In genomic region chr3:169350228-169350627, GRCh38 we compare ENCODE assay signal across 21 cellular contexts.
DNase-seq lines count a peak whose midpoint lies in the region; ATAC-seq and TF ChIP-seq lines count a peak whose summit lies in the region.
"Had no signal": no experiment of that assay in that cellular context is flagged by ENCODE, and none has a peak within 500 bp of the region (broad histone marks: within the 10 kb centered on the region; RNA-seq: fewer than 3 reads in every experiment).

No MANE protein-coding gene starts in this region.

- H3K27me3 ChIP-seq in mammary epithelial cell (ENCODE audit: insufficient read depth, low read length) = no peaks in the 10 kb centered on the region
- no peaks in the 10 kb centered on the region for H3K27me3 ChIP-seq in hepatocyte

- TF ChIP-seq CTCF in mammary epithelial cell (conservative IDR thresholded peaks at IDR 0.05 in 1 of 2, IDR thresholded peaks at IDR 0.05 in 1 of 2; ENCODE audit: extremely low read depth in 1 of 2, insufficient read depth in 1 of 2, low read depth in 1 of 2, low read length in 2 of 2) (no peak), hepatocyte (IDR thresholded peaks at IDR 0.05; ENCODE audit: poor library complexity) (no peak)

- H3K79me2 ChIP-seq in mammary epithelial cell (ENCODE audit: insufficient read depth, low read length) = no peaks in the 10 kb centered on the region
- H3K79me2 ChIP-seq in hepatocyte = no peaks in the 10 kb centered on the region

- H2AFZ ChIP-seq in mammary epithelial cell (ENCODE audit: low read depth, low read length) (peak overlapping the region; percentile 49), hepatocyte (no peak overlapping the region)

- no peaks in the 10 kb centered on the region for H4K20me1 ChIP-seq in mammary epithelial cell (ENCODE audit: insufficient read depth, low read length)
- no peaks in the 10 kb centered on the region for H4K20me1 ChIP-seq in hepatocyte (ENCODE audit: insufficient read depth, poor library complexity, severe bottlenecking)

- H3K36me3 ChIP-seq in mammary epithelial cell (ENCODE audit: insufficient read depth, low read length) (no peaks in the 10 kb centered on the region), hepatocyte (replicated peaks; ENCODE audit: insufficient read depth, low read depth) (no peaks in the 10 kb centered on the region)

- H3K4me3 ChIP-seq in mammary epithelial cell (replicated peaks in 1 of 3; ENCODE audit: insufficient read depth in 1 of 3, low read depth in 2 of 3, low read length in 3 of 3) = no peak overlapping the region
- no peak overlapping the region for H3K4me3 ChIP-seq in hepatocyte

- ATAC-seq in HG03571 (IDR thresholded peaks at IDR 0.05; ENCODE audit: unreplicated experiment) = no peak
- no peak for ATAC-seq in GM18511 (IDR thresholded peaks at IDR 0.05; ENCODE audit: unreplicated experiment)
- ATAC-seq: SK-N-SH treated with all-trans-retinoic acid at 6 μM for 48 hours had no signal

- H3K9ac ChIP-seq in mammary epithelial cell (ENCODE audit: insufficient read depth, low read length) = no peak overlapping the region

- no peaks in the 10 kb centered on the region for H3K9me3 ChIP-seq in mammary epithelial cell (replicated peaks; ENCODE audit: insufficient read depth, low read length)
- H3K9me3 ChIP-seq in hepatocyte (ENCODE audit: low read depth) = no peaks in the 10 kb centered on the region

- CTCF ChIA-PET in mammary epithelial cell (lab: Charles Lee; ENCODE audit: low non-redundant PET) = no interaction called here

- DNase-seq in LoVo (ENCODE audit: low spot score) = peak; percentile 13
- DNase-seq in mammary epithelial cell = peak; percentile 60
- no peak for DNase-seq in hepatocyte (ENCODE audit: low spot score)
- DNase-seq in renal cortical epithelial cell (ENCODE audit: low read depth) = peak; percentile 19
- no peak for DNase-seq in DMS79 treated with DMSO at 0.1 percent for 48 hours (lab: John Stamatoyannopoulos, UW)
- DNase-seq: ACHN; C1 segment of cervical spinal cord; CD8-positive, alpha-beta memory T cell; DND-41; H9; IMR-90; MM.1S; NCI-H1105; NCI-H1694; NCI-H2081 treated with DMSO at 0.1 percent for 48 hours; NCI-H446 treated with DMSO at 0.1 percent for 48 hours; SIG-M5 had no signal

- BruUV-seq in mammary epithelial cell (replicated peaks; lab: Mats Ljungman, UMichigan) = no TSS peak

- intact Hi-C loops in mammary epithelial cell (cut with micrococcal nuclease) = no loop called here

- H3K27ac ChIP-seq in mammary epithelial cell (ENCODE audit: insufficient read depth, low read depth, low read length) = peak overlapping the region; percentile 85
- H3K27ac ChIP-seq in hepatocyte = peak overlapping the region; percentile 82
- H3K27ac ChIP-seq: HL-60 had no signal

- in situ Hi-C loops in mammary epithelial cell (cut with MboI; ENCODE audit: low sequenced_read_pairs in 2 of 2) = no loop called here

- H3K4me1 ChIP-seq in mammary epithelial cell (ENCODE audit: insufficient read depth, low read length) (peaks cover 27% of the 10 kb centered on the region), hepatocyte (ENCODE audit: insufficient read depth) (peaks cover 7% of the 10 kb centered on the region)

- dilution Hi-C loops in mammary epithelial cell (cut with HindIII; ENCODE audit: low sequenced_read_pairs) = no loop called here

- no peaks in the 10 kb centered on the region for H3K9me2 ChIP-seq in hepatocyte (replicated peaks; ENCODE audit: insufficient read depth)

- 53% methylated on average over 1 of the region's 1 CpG for WGBS in mammary epithelial cell (ENCODE audit: low coverage, missing lambda C conversion rate)
- 73% methylated on average over 1 of the region's 1 CpG for WGBS in hepatocyte (ENCODE audit: low lambda C conversion rate, missing lambda C conversion rate)

- H3K4me2 ChIP-seq in mammary epithelial cell (ENCODE audit: insufficient read depth, low read depth, low read length) (no peak overlapping the region), hepatocyte (no peak overlapping the region)

Comparison
In these comparisons a context has a peak if more than half of its experiments do, and no peak if none do; other contexts are left out.
1. DNase-seq: peak in LoVo (single experiment), mammary epithelial cell (single experiment) and renal cortical epithelial cell (single experiment); none in hepatocyte (single experiment) and DMS79 treated with DMSO at 0.1 percent for 48 hours (single experiment).